Comparison of ENCODE assay signal across 20 cellular contexts in genomic region chr5:3954189-3954588, GRCh38.
A peak's percentile ranks its signal among the peaks of the same experiment; 100 is the strongest.
DNase-seq lines count a peak whose midpoint lies in the region; ATAC-seq and TF ChIP-seq lines count a peak whose summit lies in the region.
"Had no signal": no experiment of that assay in that cellular context is flagged by ENCODE, and none has a peak within 500 bp of the region (broad histone marks: within the 10 kb centered on the region; RNA-seq: fewer than 3 reads in every experiment).

No MANE protein-coding gene starts in this region.

- no peaks in the 10 kb centered on the region for H3K27me3 Mint-ChIP-seq in mesothelial cell of epicardium (ENCODE audit: low read depth)
- H3K27me3 Mint-ChIP-seq: CD4-positive, CD25-positive, alpha-beta regulatory T cell; CD8-positive, alpha-beta memory T cell; IgD-negative memory B cell had no signal

- H4K20me1 ChIP-seq in Loucy (ENCODE audit: insufficient read depth, low read length, poor library complexity, severe bottlenecking) = no peaks in the 10 kb centered on the region
- no peaks in the 10 kb centered on the region for H4K20me1 ChIP-seq in osteoblast (ENCODE audit: insufficient read depth, low read length)

- no peaks in the 10 kb centered on the region for H3K36me3 Mint-ChIP-seq in mesothelial cell of epicardium
- H3K36me3 Mint-ChIP-seq: CD4-positive, CD25-positive, alpha-beta regulatory T cell; CD8-positive, alpha-beta memory T cell had no signal

- H3K9me3 Mint-ChIP-seq in mesothelial cell of epicardium = peaks cover 30% of the 10 kb centered on the region

- no peaks in the 10 kb centered on the region for H3K4me1 Mint-ChIP-seq in mesothelial cell of epicardium
- H3K4me1 Mint-ChIP-seq: CD4-positive, CD25-positive, alpha-beta regulatory T cell; CD8-positive, alpha-beta memory T cell; IgD-negative memory B cell had no signal

- no peaks in the 10 kb centered on the region for H3K36me3 ChIP-seq in Loucy (ENCODE audit: insufficient read depth, low read length)
- H3K36me3 ChIP-seq in osteoblast (ENCODE audit: insufficient read depth, low read length) = no peaks in the 10 kb centered on the region
- H3K36me3 ChIP-seq in right lobe of liver = no peaks in the 10 kb centered on the region

- DNase-seq in CMK (ENCODE audit: low read depth) = peak; percentile 89
- peak; percentile 67 for DNase-seq in NCI-H524 treated with DMSO at 0.1 percent for 48 hours (lab: John Stamatoyannopoulos, UW)
- peak; percentile 4 for DNase-seq in osteoblast (ENCODE audit: insufficient read length, low spot score, missing footprints)
- DNase-seq in CD1c-positive myeloid dendritic cell (ENCODE audit: extremely low spot score) = no peak
- no peak for DNase-seq in mesothelial cell of epicardium (ENCODE audit: low spot score in 2 of 2, unreplicated experiment in 2 of 2)
- DNase-seq in right lobe of liver = no peak
- DNase-seq: AML-193; Caco-2; CD4-positive, CD25-positive, alpha-beta regulatory T cell; CD8-positive, alpha-beta memory T cell; GDM1; GOT3; H7; HFFc6; KG1 had no signal

- no peak overlapping the region for H3K27ac ChIP-seq in osteoblast (ENCODE audit: low read depth, low read length)
- no peak overlapping the region for H3K27ac ChIP-seq in right lobe of liver
- H3K27ac ChIP-seq: A549 had no signal

- TF ChIP-seq CTCF in Loucy (conservative IDR thresholded peaks at IDR 0.05; ENCODE audit: low read length) = no peak
- TF ChIP-seq CTCF in osteoblast (IDR thresholded peaks at IDR 0.05; ENCODE audit: extremely low read depth, low read depth, low read length) = no peak
- TF ChIP-seq CTCF in mesothelial cell of epicardium (IDR thresholded peaks at IDR 0.05; ENCODE audit: unreplicated experiment) = no peak
- TF ChIP-seq CTCF in right lobe of liver (IDR thresholded peaks at IDR 0.05) = no peak

- intact Hi-C loops in right lobe of liver (cut with DNase I) = no loop called here

- TF ChIP-seq POLR2A in right lobe of liver (IDR thresholded peaks at IDR 0.05) = no peak

- H3K4me3 ChIP-seq in Loucy (ENCODE audit: low read length, poor library complexity, severe bottlenecking) (peak overlapping the region; percentile 14), osteoblast (ENCODE audit: insufficient read depth, low read length) (no peak overlapping the region), right lobe of liver (no peak overlapping the region)
- H3K4me3 ChIP-seq: A549 had no signal

- no peaks in the 10 kb centered on the region for H3K27me3 ChIP-seq in Loucy (ENCODE audit: insufficient read depth, low read length, poor library complexity, severe bottlenecking)
- no peaks in the 10 kb centered on the region for H3K27me3 ChIP-seq in osteoblast (ENCODE audit: insufficient read depth, low read length)
- no peaks in the 10 kb centered on the region for H3K27me3 ChIP-seq in right lobe of liver

- H3K9me3 ChIP-seq in Loucy (ENCODE audit: insufficient read depth, low read depth, low read length) (no peaks in the 10 kb centered on the region), osteoblast (ENCODE audit: low read depth, low read length) (peaks cover 2% of the 10 kb centered on the region), right lobe of liver (no peaks in the 10 kb centered on the region)
- H3K9me3 ChIP-seq: Caco-2 had no signal

- H3K9ac ChIP-seq in Loucy (ENCODE audit: low read depth, low read length, poor library complexity, severe bottlenecking) = no peak overlapping the region

- ATAC-seq in GM18498 (IDR thresholded peaks at IDR 0.05; ENCODE audit: unreplicated experiment) = no peak
- no peak for ATAC-seq in right lobe of liver
- ATAC-seq: A549, HCT116 had no signal

- H3K79me2 ChIP-seq in Loucy (ENCODE audit: insufficient read depth, low read length) = no peaks in the 10 kb centered on the region
- no peaks in the 10 kb centered on the region for H3K79me2 ChIP-seq in osteoblast (ENCODE audit: insufficient read depth, low read length)

- H3K4me1 ChIP-seq in Loucy (ENCODE audit: insufficient read depth, low read length, poor library complexity, severe bottlenecking) (peaks cover 16% of the 10 kb centered on the region), osteoblast (ENCODE audit: insufficient read depth, low read length) (no peaks in the 10 kb centered on the region), right lobe of liver (no peaks in the 10 kb centered on the region)
- H3K4me1 ChIP-seq: A549, Caco-2 had no signal

- no peak overlapping the region for H3K27ac Mint-ChIP-seq in mesothelial cell of epicardium
- H3K27ac Mint-ChIP-seq: CD4-positive, CD25-positive, alpha-beta regulatory T cell; CD8-positive, alpha-beta memory T cell; HFFc6; IgD-negative memory B cell had no signal

- H3F3A ChIP-seq in Loucy (ENCODE audit: low read depth) = no peaks in the 10 kb centered on the region

- H3K4me2 ChIP-seq in Loucy (ENCODE audit: low read depth, low read length, poor library complexity, severe bottlenecking) (peak overlapping the region; percentile 57), osteoblast (ENCODE audit: insufficient read depth, low read length) (no peak overlapping the region)
- H3K4me2 ChIP-seq: A549 had no signal

- H3K9me2 ChIP-seq in Loucy (replicated peaks; ENCODE audit: low read depth, low read length) = no peaks in the 10 kb centered on the region

- WGBS in right lobe of liver (ENCODE audit: insufficient coverage, low coverage, low lambda C conversion rate, missing lambda C conversion rate) = 12% methylated on average over 3 of the region's 3 CpGs

- no peak overlapping the region for H3K4me3 Mint-ChIP-seq in mesothelial cell of epicardium
- H3K4me3 Mint-ChIP-seq: CD4-positive, CD25-positive, alpha-beta regulatory T cell; CD8-positive, alpha-beta memory T cell; HFFc6; IgD-negative memory B cell had no signal

- H2AFZ ChIP-seq in Loucy (ENCODE audit: low read length) (peak overlapping the region; percentile 31; the same call in 1 of the 2 replicates), osteoblast (ENCODE audit: low read length) (no peak overlapping the region)

Comparison
In these comparisons a context has a peak if more than half of its experiments do, and no peak if none do; other contexts are left out.
1. DNase-seq: peak in CMK (single experiment), NCI-H524 treated with DMSO at 0.1 percent for 48 hours (single experiment) and osteoblast (single experiment); none in CD1c-positive myeloid dendritic cell (single experiment), mesothelial cell of epicardium (0 of 2) and right lobe of liver (0 of 3).